In genomic region chr7:82404094-82404493, GRCh38 we compare ENCODE assay signal across 18 cellular contexts.
"Had no signal": no experiment of that assay in that cellular context is flagged by ENCODE, and none has a peak within 500 bp of the region (broad histone marks: within the 10 kb centered on the region; RNA-seq: fewer than 3 reads in every experiment).

No MANE protein-coding gene starts in this region.

- DNase-seq: cerebellar nuclear complex; effector memory CD8-positive, alpha-beta T cell; lower lobe of right lung; naive B cell; ovary; right cardiac atrium; stimulated activated CD4-positive, alpha-beta T cell treated with anti-CD3 and anti-CD28 coated beads, Interleukin-15, amount 100 ng/mL, for 24 hours; stimulated activated CD4-positive, alpha-beta T cell treated with anti-CD3 and anti-CD28 coated beads, Interleukin-1b, Interleukin-23, amount 100 ng/mL, for 48 hours; stimulated activated CD4-positive, alpha-beta T cell treated with anti-CD3 and anti-CD28 coated beads, Interleukin-4, amount 100 ng/mL, for 24 hours; stimulated activated naive B cell treated with anti-CD40 and anti-IgM and Interleukin-4, amounts not matched to agents 10 μg/mL and 1 μg/mL and 100 μg/mL, for 72 hours; stimulated activated naive CD8-positive, alpha-beta T cell treated with anti-CD3 and anti-CD28 coated beads, Interleukin-15, amount 100 ng/mL, for 72 hours; transverse colon had no signal

- H3K27me3 ChIP-seq: cardiac muscle cell, esophagus muscularis mucosa, hepatocyte, ovary, transverse colon had no signal

- H3K27ac ChIP-seq: cardiac muscle cell, epithelial cell of prostate, esophagus muscularis mucosa, hepatocyte, lower lobe of right lung, ovary, thoracic aorta, transverse colon had no signal

- H3K4me2 ChIP-seq: hepatocyte had no signal

- H3K79me2 ChIP-seq: hepatocyte had no signal

- H3K9me3 ChIP-seq: esophagus muscularis mucosa, lower lobe of right lung, ovary, thoracic aorta, transverse colon had no signal

- H3K4me3 ChIP-seq: cardiac muscle cell, esophagus muscularis mucosa, hepatocyte, lower lobe of right lung, ovary, thoracic aorta, transverse colon had no signal

- H3K36me3 ChIP-seq: cardiac muscle cell, esophagus muscularis mucosa, lower lobe of right lung, ovary, thoracic aorta, transverse colon had no signal

- H3K4me1 ChIP-seq: lower lobe of right lung, transverse colon had no signal

- ATAC-seq: effector memory CD8-positive, alpha-beta T cell; left lobe of liver; lower lobe of right lung; right cardiac atrium; stimulated activated naive B cell treated with anti-CD40 and anti-IgM and Interleukin-4, amounts not matched to agents 10 μg/mL and 1 μg/mL and 100 μg/mL, for 72 hours; stimulated activated naive CD8-positive, alpha-beta T cell treated with anti-CD3 and anti-CD28 coated beads, Interleukin-15, amount 100 ng/mL, for 72 hours had no signal

- H2AFZ ChIP-seq: hepatocyte had no signal
